In genomic region chr3:129122697-129123055, GRCh38 we compare ENCODE assay signal across 8 cellular contexts. TPM values are rescaled to one million over a fixed set of nuclear protein-coding genes. Genes with fewer than 3 reads are reported as not detected.
DNase-seq lines count a peak whose midpoint lies in the region; ATAC-seq and TF ChIP-seq lines count a peak whose summit lies in the region.

No MANE protein-coding gene starts in this region.

- H3K36me3 ChIP-seq in brain microvascular endothelial cell (replicated peaks), result peaks cover 3% of the 10 kb centered on the region

- in situ Hi-C loops in brain microvascular endothelial cell (cut with HindIII; ENCODE audit: low pct_ligation_motif_present, low sequenced_read_pairs), result no loop called here

- POLR2A ChIA-PET in CD4-positive, alpha-beta T cell (lab: Charles Lee), result interaction anchor here (0.6 to 10.6 kb wide), 12 partner anchors 11 to 244 kb away, joined by 3 to 120 read pairs (median 36); partner anchors contain the start of genes ACAD9, CFAP92, CNBP and HMCES

- peak overlapping the region; percentile 76 for H3K27ac Mint-ChIP-seq in CD4-positive, alpha-beta T cell
- H3K27ac Mint-ChIP-seq in neural crest cell (ENCODE audit: unreplicated experiment), result peak overlapping the region; percentile 67

- H3K4me3 ChIP-seq in dorsolateral prefrontal cortex (peak overlapping the region in 8 of 59 donors; percentile 71 to 90 (median 83)), brain microvascular endothelial cell (ENCODE audit: low read depth, low read length) (no peak overlapping the region)

- ATAC-seq in CD4-positive, alpha-beta T cell (ENCODE audit: poor library complexity), result no peak
- ATAC-seq in GM19324 (IDR thresholded peaks at IDR 0.05; ENCODE audit: low FRiP score, unreplicated experiment), result no peak

- H3K27me3 Mint-ChIP-seq in CD4-positive, alpha-beta T cell, result no peaks in the 10 kb centered on the region
- H3K27me3 Mint-ChIP-seq in neural crest cell (ENCODE audit: low read depth), result no peaks in the 10 kb centered on the region

- TF ChIP-seq CTCF in CD4-positive, alpha-beta T cell (IDR thresholded peaks at IDR 0.05), result no peak
- TF ChIP-seq CTCF in dorsolateral prefrontal cortex (IDR thresholded peaks at IDR 0.05 in 54 of 56, conservative IDR thresholded peaks at IDR 0.05 in 2 of 56; ENCODE audit: low read depth in 1 of 56, partially characterized antibody in 56 of 56) (no peak), neural crest cell (conservative IDR thresholded peaks at IDR 0.05) (no peak), brain microvascular endothelial cell (IDR thresholded peaks at IDR 0.05; ENCODE audit: low read depth, low read length, missing control alignments) (no peak)

- peak overlapping the region; percentile 89 for H3K4me3 Mint-ChIP-seq in CD4-positive, alpha-beta T cell
- peak overlapping the region; percentile 85 for H3K4me3 Mint-ChIP-seq in neural crest cell

- peaks cover 35% of the 10 kb centered on the region for H3K4me1 Mint-ChIP-seq in CD4-positive, alpha-beta T cell (ENCODE audit: low read depth)
- peaks cover 30% of the 10 kb centered on the region for H3K4me1 Mint-ChIP-seq in neural crest cell

- no peaks in the 10 kb centered on the region for H3K27me3 ChIP-seq in CD4-positive, alpha-beta T cell (ENCODE audit: control insufficient read depth, insufficient read depth, low read length)
- H3K27me3 ChIP-seq in dorsolateral prefrontal cortex (no peaks in the 10 kb centered on the region), brain microvascular endothelial cell (replicated peaks) (no peaks in the 10 kb centered on the region)

- intact Hi-C loops in CD4-positive, alpha-beta T cell (cut with DNase I, micrococcal nuclease), result loop anchor here (2.0 to 5.0 kb wide), 2 partner anchors 60 to 125 kb away; partner anchors contain the start of genes CNBP (in 1 of the 2) and COPG1 (in 1 of the 2)
- intact Hi-C loops in dorsolateral prefrontal cortex (cut with DNase I), result no loop called here

- H3K9me3 Mint-ChIP-seq in CD4-positive, alpha-beta T cell, result no peaks in the 10 kb centered on the region
- no peaks in the 10 kb centered on the region for H3K9me3 Mint-ChIP-seq in neural crest cell

- no peaks in the 10 kb centered on the region for H3K9me3 ChIP-seq in CD4-positive, alpha-beta T cell (ENCODE audit: control insufficient read depth, low read length)

- no peak for DNase-seq in CD4-positive, alpha-beta T cell
- DNase-seq in NCI-H69 (lab: John Stamatoyannopoulos, UW), result peak; percentile 26
- peak in 1 of 10 donors; percentile 9 for DNase-seq in dorsolateral prefrontal cortex
- no peak for DNase-seq in neural crest cell (ENCODE audit: low read depth, low spot score)
- DNase-seq in brain microvascular endothelial cell, result no peak
- DNase-seq in SKM-1 treated with dmso at 0.1 percent for 144 hours (lab: John Stamatoyannopoulos, UW; ENCODE audit: unreplicated experiment), result no peak
- no peak for DNase-seq in NCI-H2107 treated with DMSO at 0.1 percent for 48 hours (lab: John Stamatoyannopoulos, UW; ENCODE audit: unreplicated experiment)

- CTCF ChIA-PET in CD4-positive, alpha-beta T cell (lab: Charles Lee), result interaction anchor here (0.7 to 4.9 kb wide), 6 partner anchors 21 to 442 kb away, joined by 3 to 33 read pairs (median 6); no protein-coding TSS in a partner anchor

- peaks cover 32% of the 10 kb centered on the region for H3K36me3 Mint-ChIP-seq in CD4-positive, alpha-beta T cell (ENCODE audit: low read depth)
- H3K36me3 Mint-ChIP-seq in neural crest cell (ENCODE audit: low read depth), result peaks cover 2% of the 10 kb centered on the region

- H3K27ac ChIP-seq in CD4-positive, alpha-beta T cell (ENCODE audit: low read depth, low read length), result peak overlapping the region; percentile 48
- peak overlapping the region in 48 of 59 donors; percentile 24 to 93 (median 69) for H3K27ac ChIP-seq in dorsolateral prefrontal cortex
- no peak overlapping the region for H3K27ac ChIP-seq in brain microvascular endothelial cell

RNA-seq across cellular contexts. Expression of gene RAB43, which starts 1.1 kb away (rescaled TPM):
- total RNA-seq in CD4-positive, alpha-beta T cell, result 10 to 100 TPM; 47.5 to 48.1 TPM
- 10 to 100 TPM in 92 of 120 experiments, 1 to 10 TPM in 28; 5.2 to 31.0 (median 13.0) TPM for total RNA-seq in dorsolateral prefrontal cortex
- 9.6 and 11.4 TPM in 2 replicates for total RNA-seq in neural crest cell

RNA-seq across cellular contexts. Expression of gene ISY1, which starts 38.2 kb away (rescaled TPM):
- total RNA-seq in CD4-positive, alpha-beta T cell, result 10 to 100 TPM; 28.2 to 28.5 TPM
- total RNA-seq in dorsolateral prefrontal cortex, result 10 to 100 TPM in 119 of 120 experiments, 1 to 10 TPM in 1; 9.5 to 31.1 (median 20.5) TPM
- total RNA-seq in neural crest cell, result 31.4 and 34.7 TPM in 2 replicates

Comparison
In these comparisons a context has a peak if more than half of its experiments do, and no peak if none do; other contexts are left out.
1. intact Hi-C loops: an anchor here in CD4-positive, alpha-beta T cell (2.0 to 5.0 kb wide); none called in dorsolateral prefrontal cortex.